ENCODE assay signal across 16 cellular contexts in genomic region chr19:334296-335071, GRCh38.
"Had no signal": no experiment of that assay in that cellular context is flagged by ENCODE, and none has a peak within 500 bp of the region (broad histone marks: within the 10 kb centered on the region; RNA-seq: fewer than 3 reads in every experiment).

No MANE protein-coding gene starts in this region.

- H3K4me3 ChIP-seq: dorsolateral prefrontal cortex, left lung, right lobe of liver, tibial nerve had no signal

- H3K27ac Mint-ChIP-seq: activated CD4-positive, alpha-beta T cell treated with anti-CD3 and anti-CD28 coated beads, Interleukin-2, amount 10 ng/mL, durations not matched to agents 7 days and 5 days; activated naive CD8-positive, alpha-beta T cell; T-helper 1 cell treated with Interleukin-12 subunit alpha and Interleukin-12 subunit beta and Interleukin-4 antibody, amounts not matched to agents 30 μg/mL and 1 μg/mL, for 36 hours had no signal

- H3K27me3 ChIP-seq: dorsolateral prefrontal cortex, left lung, right lobe of liver, tibial nerve had no signal

- H3K9me3 ChIP-seq: right lobe of liver had no signal

- H3K27ac ChIP-seq: dorsolateral prefrontal cortex, left lung, right lobe of liver, tibial nerve had no signal

- DNase-seq: activated CD4-positive, alpha-beta T cell treated with anti-CD3 and anti-CD28 coated beads, Interleukin-2, amount 10 ng/mL, durations not matched to agents 7 days and 5 days; activated CD8-positive, alpha-beta memory T cell treated with anti-CD3 and anti-CD28 coated beads, Interleukin-2, amount 50 U/mL, for 4 hours; caudate nucleus; foreskin melanocyte; hypothalamus; kidney; left lung; mammary epithelial cell; stimulated activated CD8-positive, alpha-beta memory T cell treated with anti-CD3 and anti-CD28 coated beads, Interleukin-4, amount 100 ng/mL, for 48 hours; stimulated activated naive CD4-positive, alpha-beta T cell had no signal

- H3K27me3 Mint-ChIP-seq: activated CD4-positive, alpha-beta T cell treated with anti-CD3 and anti-CD28 coated beads, Interleukin-2, amount 10 ng/mL, durations not matched to agents 7 days and 5 days; activated naive CD8-positive, alpha-beta T cell had no signal

- H3K4me1 ChIP-seq: right lobe of liver had no signal

- H3K4me3 Mint-ChIP-seq: activated CD4-positive, alpha-beta T cell treated with anti-CD3 and anti-CD28 coated beads, Interleukin-2, amount 10 ng/mL, durations not matched to agents 7 days and 5 days; activated naive CD8-positive, alpha-beta T cell; T-helper 1 cell treated with Interleukin-12 subunit alpha and Interleukin-12 subunit beta and Interleukin-4 antibody, amounts not matched to agents 30 μg/mL and 1 μg/mL, for 36 hours had no signal

- ATAC-seq: activated CD4-positive, CD25-positive, alpha-beta regulatory T cell treated with anti-CD3 and anti-CD28 coated beads, Interleukin-2, amount 50 U/mL, for 24 hours; left lung had no signal
